ENCODE assay signal across 18 cellular contexts in the genomic region with DNA sequence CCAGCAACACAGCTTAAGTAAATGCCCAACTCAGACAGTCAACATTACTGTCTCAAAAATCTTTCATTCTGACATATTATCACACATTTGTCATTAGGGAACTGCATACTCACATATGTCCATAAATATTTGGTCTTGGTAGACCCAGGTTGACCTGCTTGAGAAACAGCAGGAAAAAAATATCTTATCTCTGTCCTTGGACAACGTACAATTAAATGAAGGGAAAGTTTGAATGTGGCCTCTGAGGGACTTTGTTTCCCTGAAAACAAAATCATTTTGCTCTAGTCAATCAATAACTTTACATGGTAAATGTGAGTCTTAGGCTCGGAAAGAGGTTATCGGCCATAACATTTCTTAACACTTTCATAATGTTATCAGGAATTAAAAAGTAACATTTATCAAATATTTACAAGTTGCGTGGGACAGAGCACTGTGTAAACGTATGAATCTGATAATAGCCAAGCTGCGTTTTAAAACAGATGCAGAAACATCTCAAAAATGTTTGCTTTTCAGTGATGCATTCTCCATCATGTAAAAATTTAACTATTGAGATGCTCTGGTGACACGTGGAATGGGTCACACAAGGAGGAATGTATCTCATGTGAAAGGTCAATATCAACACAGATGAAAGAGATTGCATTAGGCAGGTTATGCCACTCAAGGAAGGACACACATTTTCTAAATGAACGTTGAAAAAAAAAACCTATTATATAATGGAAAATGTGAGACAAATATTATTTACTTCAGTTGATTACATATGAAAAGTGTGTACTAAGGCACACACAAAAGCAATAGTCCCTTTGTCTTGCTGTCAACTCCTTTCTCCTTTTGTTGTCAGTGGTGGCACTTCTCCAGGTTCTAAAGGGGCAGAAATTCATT.
A peak's percentile ranks its signal among the peaks of the same experiment; 100 is the strongest.
DNase-seq lines count a peak whose midpoint lies in the region; ATAC-seq and TF ChIP-seq lines count a peak whose summit lies in the region.
"Had no signal": no experiment of that assay in that cellular context is flagged by ENCODE, and none has a peak within 500 bp of the region (broad histone marks: within the 10 kb centered on the region; RNA-seq: fewer than 3 reads in every experiment).

No MANE protein-coding gene starts in this region.

- in situ Hi-C loops in HAP-1 (cut with MboI; ENCODE audit: low sequenced_read_pairs), result no loop called here

- peak overlapping the region; percentile 71 for H3K27ac Mint-ChIP-seq in Caco-2 (ENCODE audit: unreplicated experiment)
- peak overlapping the region; percentile 92 for H3K27ac Mint-ChIP-seq in progenitor cell of endocrine pancreas
- H3K27ac Mint-ChIP-seq: CD4-positive, CD25-positive, alpha-beta regulatory T cell; GM23338; IgD-negative memory B cell; T-cell had no signal

- DNase-seq in Caco-2, result peak; percentile 55 to 70
- peak; percentile 79 for DNase-seq in DMS53 (lab: John Stamatoyannopoulos, UW)
- DNase-seq in kidney tubule cell (ENCODE audit: low spot score), result peak; percentile 49
- DNase-seq in progenitor cell of endocrine pancreas (ENCODE audit: low spot score, unreplicated experiment), result no peak
- DNase-seq in HAP-1 (ENCODE audit: low spot score in 2 of 2), result no peak
- DNase-seq in activated naive CD4-positive, alpha-beta T cell treated with anti-CD3 and anti-CD28 coated beads, Interleukin-2, amount 50 U/mL, for 16 hours, result no peak
- DNase-seq: CD4-positive, CD25-positive, alpha-beta regulatory T cell; NCI-H1105 treated with DMSO at 0.1 percent for 48 hours; NCI-H2029 treated with DMSO at 0.1 percent for 48 hours; NCI-H2171 treated with DMSO at 0.1 percent for 48 hours; NCI-H748 treated with DMSO at 0.1 percent for 48 hours; SJCRH30; T-cell had no signal

- intact Hi-C loops in Caco-2 (cut with micrococcal nuclease; ENCODE audit: unreplicated experiment), result loop anchor here (1.0 kb wide), 2 partner anchors 73 to 229 kb away; no protein-coding TSS in a partner anchor

- H3K36me3 Mint-ChIP-seq in Caco-2 (ENCODE audit: insufficient read depth, unreplicated experiment) (no peaks in the 10 kb centered on the region), progenitor cell of endocrine pancreas (ENCODE audit: insufficient read depth) (no peaks in the 10 kb centered on the region)
- H3K36me3 Mint-ChIP-seq: CD4-positive, CD25-positive, alpha-beta regulatory T cell; IgD-negative memory B cell; T-cell had no signal

- POLR2A ChIA-PET in Caco-2 (lab: Charles Lee), result no interaction called here

- CTCF ChIA-PET in Caco-2 (lab: Charles Lee), result interaction anchor here (0.6 kb wide), 1 partner anchor 57 kb away, joined by 3 read pairs; no protein-coding TSS in a partner anchor

- peaks cover 11% of the 10 kb centered on the region for H3K9me3 Mint-ChIP-seq in Caco-2 (ENCODE audit: unreplicated experiment)
- H3K9me3 Mint-ChIP-seq in progenitor cell of endocrine pancreas (ENCODE audit: low read depth), result peaks cover 2% of the 10 kb centered on the region
- H3K9me3 Mint-ChIP-seq: GM23338, T-cell had no signal

- H3K27me3 ChIP-seq in Caco-2 (replicated peaks; ENCODE audit: control insufficient read depth, insufficient read depth, low read length), result no peaks in the 10 kb centered on the region
- H3K27me3 ChIP-seq in HAP-1 (ENCODE audit: low read depth), result no peaks in the 10 kb centered on the region
- H3K27me3 ChIP-seq: SJCRH30 had no signal

- H3K27me3 Mint-ChIP-seq in Caco-2 (ENCODE audit: insufficient read depth, unreplicated experiment) (no peaks in the 10 kb centered on the region), progenitor cell of endocrine pancreas (no peaks in the 10 kb centered on the region)
- H3K27me3 Mint-ChIP-seq: IgD-negative memory B cell, T-cell had no signal

- H3K4me3 ChIP-seq in Caco-2 (ENCODE audit: low read depth, low read length) (no peak overlapping the region), HAP-1 (no peak overlapping the region)
- H3K4me3 ChIP-seq: GM23338, SJCRH30 had no signal

- BruUV-seq in Caco-2 (replicated peaks; lab: Mats Ljungman, UMichigan), result no TSS peak

- H3K4me3 Mint-ChIP-seq in Caco-2 (ENCODE audit: unreplicated experiment), result no peak overlapping the region
- no peak overlapping the region for H3K4me3 Mint-ChIP-seq in progenitor cell of endocrine pancreas (ENCODE audit: low read depth)
- H3K4me3 Mint-ChIP-seq: CD4-positive, CD25-positive, alpha-beta regulatory T cell; GM23338; IgD-negative memory B cell; T-cell had no signal

- H3K4me1 ChIP-seq in Caco-2 (peaks cover 37% of the 10 kb centered on the region), HAP-1 (no peaks in the 10 kb centered on the region)
- H3K4me1 ChIP-seq: SJCRH30 had no signal

- no peaks in the 10 kb centered on the region for H3K9me3 ChIP-seq in Caco-2
- H3K9me3 ChIP-seq in HAP-1, result no peaks in the 10 kb centered on the region
- H3K9me3 ChIP-seq: SJCRH30 had no signal

- H3K36me3 ChIP-seq in Caco-2 (ENCODE audit: control insufficient read depth, insufficient read depth, low read length) (no peaks in the 10 kb centered on the region), HAP-1 (replicated peaks) (no peaks in the 10 kb centered on the region)
- H3K36me3 ChIP-seq: SJCRH30 had no signal

- TF ChIP-seq CTCF in Caco-2 (IDR thresholded peaks at IDR 0.05; ENCODE audit: insufficient read depth in 1 of 2, low read depth in 1 of 2, low read length in 1 of 2, severe bottlenecking in 1 of 2, unreplicated experiment in 1 of 2) (no peak), progenitor cell of endocrine pancreas (IDR thresholded peaks at IDR 0.05; ENCODE audit: unreplicated experiment) (no peak)

- H3K4me1 Mint-ChIP-seq in Caco-2 (ENCODE audit: low read depth, unreplicated experiment), result peaks cover 21% of the 10 kb centered on the region
- H3K4me1 Mint-ChIP-seq in progenitor cell of endocrine pancreas (ENCODE audit: low read depth), result peaks cover 74% of the 10 kb centered on the region
- H3K4me1 Mint-ChIP-seq: CD4-positive, CD25-positive, alpha-beta regulatory T cell; IgD-negative memory B cell; T-cell had no signal

- ATAC-seq in GM21529 (IDR thresholded peaks at IDR 0.05; ENCODE audit: unreplicated experiment), result no peak
- ATAC-seq: GM23338, HCT116, Panc1, T-cell had no signal

Comparison
In these comparisons a context has a peak if more than half of its experiments do, and no peak if none do; other contexts are left out.
1. DNase-seq: peak in Caco-2 (2 of 2), DMS53 (single experiment) and kidney tubule cell (single experiment); none in progenitor cell of endocrine pancreas (single experiment), HAP-1 (0 of 2) and activated naive CD4-positive, alpha-beta T cell treated with anti-CD3 and anti-CD28 coated beads, Interleukin-2, amount 50 U/mL, for 16 hours (single experiment).